14 cellular contexts compared by ENCODE assay signal in the genomic region with DNA sequence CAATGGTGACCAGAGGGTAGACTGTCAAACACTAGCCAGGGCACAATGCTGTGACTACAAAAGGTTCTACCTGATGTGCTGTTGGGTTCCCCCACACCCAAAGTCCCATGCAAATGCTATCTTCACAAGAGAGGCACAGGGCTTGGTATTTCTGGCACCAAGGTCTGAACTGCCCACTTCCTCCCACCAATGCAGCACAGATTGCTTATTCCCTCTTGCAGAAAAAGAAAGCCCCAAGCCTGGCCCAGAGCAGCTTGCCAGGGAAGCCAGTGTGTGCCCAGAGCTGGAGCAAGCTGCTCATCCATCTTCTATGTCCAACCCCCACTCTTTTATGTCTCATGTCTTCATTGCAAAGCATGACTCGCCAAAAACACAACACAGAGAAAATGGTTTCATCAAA.
DNase-seq lines count a peak whose midpoint lies in the region; ATAC-seq and TF ChIP-seq lines count a peak whose summit lies in the region.
"Had no signal": no experiment of that assay in that cellular context is flagged by ENCODE, and none has a peak within 500 bp of the region (broad histone marks: within the 10 kb centered on the region; RNA-seq: fewer than 3 reads in every experiment).

No MANE protein-coding gene starts in this region.

- no peaks in the 10 kb centered on the region for H3K36me3 ChIP-seq in uterus

- intact Hi-C loops in uterus (cut with DNase I; ENCODE audit: low total_unique reads) = no loop called here

- H3K4me1 ChIP-seq in uterus = peaks cover 0 to 6% of the 10 kb centered on the region in 2 donors
- H3K4me1 ChIP-seq: body of pancreas had no signal

- TF ChIP-seq CTCF in AG09309 (IDR thresholded peaks at IDR 0.05; ENCODE audit: control insufficient read depth, insufficient read depth, low read depth, low read length, missing control alignments) = no peak
- no peak for TF ChIP-seq CTCF in cardiac fibroblast (IDR thresholded peaks at IDR 0.05; ENCODE audit: low read depth, low read length)
- TF ChIP-seq CTCF in uterus (IDR thresholded peaks at IDR 0.05) = no peak

- H3K9me3 ChIP-seq in uterus = no peaks in the 10 kb centered on the region
- H3K9me3 ChIP-seq: body of pancreas had no signal

- DNase-seq in AG09309 (ENCODE audit: low read depth) (peak; percentile 20), M059J (ENCODE audit: low read depth) (peak; percentile 76), cardiac fibroblast (ENCODE audit: low read depth in 2 of 2) (peak; percentile 32 to 34), kidney tubule cell (ENCODE audit: low spot score) (peak; percentile 57), ACHN (no peak), NCI-H2171 treated with DMSO at 0.1 percent for 48 hours (lab: John Stamatoyannopoulos, UW) (no peak), uterus (no peak)
- DNase-seq: activated T-cell treated with anti-CD3 and anti-CD28 coated beads, Interleukin-2, amount 50 U/mL, for 48 hours; body of pancreas; left ventricle myocardium superior; NCI-H2171; SIG-M5 had no signal

- no peak for TF ChIP-seq POLR2A in uterus (IDR thresholded peaks at IDR 0.05)

- no peak for ATAC-seq in HG03460 (IDR thresholded peaks at IDR 0.05; ENCODE audit: unreplicated experiment)
- ATAC-seq: body of pancreas, left ventricle myocardium superior had no signal

- H3K4me3 ChIP-seq in AG09309 (ENCODE audit: control insufficient read depth, low read depth, low read length) = no peak overlapping the region
- H3K4me3 ChIP-seq in cardiac fibroblast (replicated peaks in 1 of 2; ENCODE audit: low read depth in 2 of 2, low read length in 2 of 2) = no peak overlapping the region
- no peak overlapping the region for H3K4me3 ChIP-seq in uterus
- H3K4me3 ChIP-seq: body of pancreas had no signal

- no peaks in the 10 kb centered on the region for H3K27me3 ChIP-seq in uterus
- H3K27me3 ChIP-seq: body of pancreas had no signal

- in situ Hi-C loops in ACHN (cut with HindIII; ENCODE audit: low pct_ligation_motif_present, low pct_unique_long_range_greater_than_20kb, low sequenced_read_pairs) = no loop called here

- H3K27ac ChIP-seq in uterus = no peak overlapping the region
- H3K27ac ChIP-seq: body of pancreas, VCaP had no signal

Comparison
In these comparisons a context has a peak if more than half of its experiments do, and no peak if none do; other contexts are left out.
1. DNase-seq: peak in AG09309 (single experiment), M059J (single experiment), cardiac fibroblast (2 of 2) and kidney tubule cell (single experiment); none in ACHN (single experiment), NCI-H2171 treated with DMSO at 0.1 percent for 48 hours (single experiment) and uterus (0 of 2).